In genomic region chr9:105911104-105911911, GRCh38 we compare ENCODE assay signal across 16 cellular contexts.
DNase-seq lines count a peak whose midpoint lies in the region; ATAC-seq lines count a peak whose summit lies in the region.
"Had no signal": no experiment of that assay in that cellular context is flagged by ENCODE, and none has a peak within 500 bp of the region (broad histone marks: within the 10 kb centered on the region; RNA-seq: fewer than 3 reads in every experiment).

No MANE protein-coding gene starts in this region.

- ATAC-seq in HG02610 (IDR thresholded peaks at IDR 0.05; ENCODE audit: unreplicated experiment) (no peak), HG03045 (IDR thresholded peaks at IDR 0.05; ENCODE audit: unreplicated experiment) (no peak)
- ATAC-seq: activated naive CD8-positive, alpha-beta T cell treated with anti-CD3 and anti-CD28 coated beads, Interleukin-2, amount 50 U/mL, for 24 hours; natural killer cell had no signal

- DNase-seq in GM03348 (ENCODE audit: low spot score): peak; percentile 6
- peak; percentile 57 for DNase-seq in RPMI7951 (ENCODE audit: low read depth)
- peak; percentile 26 for DNase-seq in glomerular visceral epithelial cell (ENCODE audit: extremely low spot score)
- DNase-seq in non-pigmented ciliary epithelial cell (ENCODE audit: low read depth): peak; percentile 9
- no peak for DNase-seq in NOMO-1 (lab: John Stamatoyannopoulos, UW; ENCODE audit: unreplicated experiment in 2 of 2)
- DNase-seq in mesenteric fat pad (ENCODE audit: low spot score): no peak
- DNase-seq: activated naive CD8-positive, alpha-beta T cell treated with anti-CD3 and anti-CD28 coated beads, Interleukin-2, amount 50 U/mL, for 24 hours; CD4-positive, alpha-beta memory T cell; GOT3; hippocampal formation; Karpas-422; natural killer cell; NCI-H2171; OCI-M1 had no signal

Comparison
In these comparisons a context has a peak if more than half of its experiments do, and no peak if none do; other contexts are left out.
1. DNase-seq: peak in GM03348 (single experiment), RPMI7951 (single experiment), glomerular visceral epithelial cell (single experiment) and non-pigmented ciliary epithelial cell (single experiment); none in NOMO-1 (0 of 2) and mesenteric fat pad (single experiment).